ENCODE assay signal across 9 cellular contexts in genomic region chr6:165675120-165675519, GRCh38.
"Had no signal": no experiment of that assay in that cellular context is flagged by ENCODE, and none has a peak within 500 bp of the region (broad histone marks: within the 10 kb centered on the region; RNA-seq: fewer than 3 reads in every experiment).

No MANE protein-coding gene starts in this region.

- H3K4me3 ChIP-seq: GM23338 had no signal

- FAIRE-seq: H54, HTR-8/SVneo had no signal

- H3K4me1 Mint-ChIP-seq: IgD-negative memory B cell had no signal

- H3K4me3 Mint-ChIP-seq: GM23338, H9, IgD-negative memory B cell had no signal

- H3K36me3 Mint-ChIP-seq: IgD-negative memory B cell had no signal

- H3K27ac ChIP-seq: KMS-11 had no signal

- H3K9me3 Mint-ChIP-seq: GM23338 had no signal

- DNase-seq: H9, Karpas-422, KBM-7 had no signal

- H3K27ac Mint-ChIP-seq: GM23338, H9, IgD-negative memory B cell had no signal

- ATAC-seq: HCT116 had no signal
